In genomic region chr16:3822366-3823045, GRCh38 we compare ENCODE assay signal across 13 cellular contexts. TPM values are rescaled to one million over a fixed set of nuclear protein-coding genes. Genes with fewer than 3 reads are reported as not detected.
DNase-seq lines count a peak whose midpoint lies in the region; ATAC-seq, FAIRE-seq and TF ChIP-seq lines count a peak whose summit lies in the region.
"Had no signal": no experiment of that assay in that cellular context is flagged by ENCODE, and none has a peak within 500 bp of the region (broad histone marks: within the 10 kb centered on the region; RNA-seq: fewer than 3 reads in every experiment).

No MANE protein-coding gene starts in this region.

- no peak overlapping the region for H2BK12ac ChIP-seq in mesenchymal stem cell (ENCODE audit: low read length in 2 of 2)

- H2BK5ac ChIP-seq in mesenchymal stem cell (ENCODE audit: low read depth, low read length, poor library complexity, severe bottlenecking) = no peak overlapping the region

- H2AK5ac ChIP-seq in mesenchymal stem cell (ENCODE audit: low read length, severe bottlenecking) = no peak overlapping the region

- H3K36me3 ChIP-seq in BLaER1 (peaks cover 39% of the 10 kb centered on the region), HEK293 (ENCODE audit: control insufficient read depth in 2 of 2, insufficient read depth in 1 of 2, low read length in 2 of 2) (no peaks in the 10 kb centered on the region), K562 (ENCODE audit: control insufficient read depth, insufficient read depth, low read length) (no peaks in the 10 kb centered on the region), mesenchymal stem cell (ENCODE audit: control insufficient read depth in 1 of 2, insufficient read depth in 2 of 2, low read depth in 1 of 2, low read length in 2 of 2) (peaks cover 0 to 7% of the 10 kb centered on the region in 2 experiments), transverse colon (no peaks in the 10 kb centered on the region)
- no peaks in the 10 kb centered on the region for H3K36me3 ChIP-seq in effector memory CD4-positive, alpha-beta T cell (ENCODE audit: control insufficient read depth, insufficient read depth, low read length)

- H4K20me1 ChIP-seq in BLaER1 (peaks cover 100% of the 10 kb centered on the region), K562 (replicated peaks; ENCODE audit: control insufficient read depth, insufficient read depth, low read length) (peaks cover 54% of the 10 kb centered on the region)

- intact Hi-C loops in K562 (cut with micrococcal nuclease) = no loop called here
- intact Hi-C loops in transverse colon (cut with DNase I; ENCODE audit: low total_unique reads) = no loop called here
- intact Hi-C loops in activated CD4-positive, alpha-beta memory T cell treated with anti-CD3 and anti-CD28 coated beads for 36 hours (cut with micrococcal nuclease) = no loop called here

- H3K4me3 ChIP-seq in BLaER1 = no peak overlapping the region
- H3K4me3 ChIP-seq in HEK293 (ENCODE audit: low read depth, low read length) = no peak overlapping the region
- H3K4me3 ChIP-seq in K562 = no peak overlapping the region
- peak overlapping the region in 1 of 2 experiments; percentile 36 for H3K4me3 ChIP-seq in mesenchymal stem cell (ENCODE audit: insufficient read depth in 1 of 2, low read depth in 1 of 2, low read length in 2 of 2)
- H3K4me3 ChIP-seq in transverse colon = no peak overlapping the region
- H3K4me3 ChIP-seq in effector memory CD4-positive, alpha-beta T cell (ENCODE audit: insufficient read depth, low read depth, low read length, poor library complexity, severe bottlenecking) = no peak overlapping the region

- CTCF ChIA-PET in HEK293 (lab: Yijun Ruan, JAX) = interaction anchor here (0.5 to 1.2 kb wide), 3 partner anchors 144 to 726 kb away, joined by 3 to 5 read pairs (median 3); no protein-coding TSS in a partner anchor
- CTCF ChIA-PET in K562 (lab: Yijun Ruan, JAX; ENCODE audit: low intra/inter-chr PET ratio) = interaction anchor here (0.6 kb wide), 3 partner anchors 58 to 472 kb away, joined by 3 to 4 read pairs (median 3); partner anchors contain the start of gene CREBBP
- CTCF ChIA-PET in activated CD4-positive, alpha-beta memory T cell treated with anti-CD3 and anti-CD28 coated beads for 36 hours (lab: Charles Lee) = interaction anchor here (1.5 kb wide), 1 partner anchor 117 kb away, joined by 4 read pairs; no protein-coding TSS in a partner anchor

- no peak overlapping the region for H3K4ac ChIP-seq in mesenchymal stem cell (ENCODE audit: low read depth in 1 of 2, low read length in 2 of 2)

- no peak overlapping the region for H2BK15ac ChIP-seq in mesenchymal stem cell (ENCODE audit: low read depth, poor library complexity, severe bottlenecking)

- FAIRE-seq in K562 (lab: Jason Lieb, UNC) = peak; percentile 15
- FAIRE-seq: endometrium had no signal

- H4K8ac ChIP-seq in mesenchymal stem cell (ENCODE audit: low read length) = no peak overlapping the region

- TF ChIP-seq EP300 in K562 (IDR thresholded peaks at IDR 0.05; ENCODE audit: low read length) (no peak), transverse colon (IDR thresholded peaks at IDR 0.05; ENCODE audit: low read depth) (no peak)

- H3K4me2 ChIP-seq in BLaER1 (0 out of 2 replicates have a peak overlapping the region, but pooled peaks have one; percentile 4), K562 (ENCODE audit: insufficient read depth, low read length) (no peak overlapping the region), mesenchymal stem cell (ENCODE audit: low read length, poor library complexity, severe bottlenecking) (no peak overlapping the region)

- POLR2A ChIA-PET in HEK293 (lab: Yijun Ruan, JAX) (interaction anchor here (1.0 kb wide), 1 partner anchor 10 kb away, joined by 3 read pairs; no protein-coding TSS in a partner anchor), K562 (lab: Yijun Ruan, JAX) (interaction anchor here (1.2 kb wide), 2 partner anchors 9 to 11 kb away, joined by 3 read pairs; no protein-coding TSS in a partner anchor)
- POLR2A ChIA-PET in activated CD4-positive, alpha-beta memory T cell treated with anti-CD3 and anti-CD28 coated beads for 36 hours (lab: Charles Lee) = no interaction called here

- H3K79me1 ChIP-seq in mesenchymal stem cell (replicated peaks; ENCODE audit: low read length, poor library complexity, severe bottlenecking) = peaks cover 11% of the 10 kb centered on the region

- H2AFZ ChIP-seq in K562 (ENCODE audit: low read depth, low read length) (no peak overlapping the region), mesenchymal stem cell (ENCODE audit: low read depth, low read length) (no peak overlapping the region)

- peaks cover 3% of the 10 kb centered on the region for H3K36me3 Mint-ChIP-seq in activated CD4-positive, alpha-beta memory T cell treated with anti-CD3 and anti-CD28 coated beads for 36 hours

- H3K9me3 ChIP-seq in BLaER1 (no peaks in the 10 kb centered on the region), HEK293 (ENCODE audit: control insufficient read depth, insufficient read depth, low read depth, low read length) (no peaks in the 10 kb centered on the region), K562 (replicated peaks; ENCODE audit: control insufficient read depth, insufficient read depth, low read depth, low read length) (no peaks in the 10 kb centered on the region), mesenchymal stem cell (ENCODE audit: control insufficient read depth, low read length) (no peaks in the 10 kb centered on the region), transverse colon (no peaks in the 10 kb centered on the region)
- H3K9me3 ChIP-seq in effector memory CD4-positive, alpha-beta T cell (ENCODE audit: control insufficient read depth, low read length) = no peaks in the 10 kb centered on the region

- in situ Hi-C loops in K562 (cut with MboI) = no loop called here
- in situ Hi-C loops in transverse colon (cut with MboI; ENCODE audit: low pct_ligation_motif_present in 1 of 4, low pct_unique_long_range_greater_than_20kb in 1 of 4, low sequenced_read_pairs in 3 of 4) = no loop called here

- H3K4me1 ChIP-seq in BLaER1 (peaks cover 88% of the 10 kb centered on the region), HEK293 (ENCODE audit: control insufficient read depth, insufficient read depth, low read length) (peaks cover 40% of the 10 kb centered on the region), K562 (replicated peaks in 1 of 2; ENCODE audit: control insufficient read depth in 2 of 2, insufficient read depth in 2 of 2, low read length in 2 of 2) (peaks cover 22 to 23% of the 10 kb centered on the region in 2 experiments), mesenchymal stem cell (ENCODE audit: control insufficient read depth, insufficient read depth, low read depth, low read length) (peaks cover 39% of the 10 kb centered on the region), transverse colon (peaks cover 23 to 67% (median 47%) of the 10 kb centered on the region in 4 donors)
- peaks cover 53% of the 10 kb centered on the region for H3K4me1 ChIP-seq in effector memory CD4-positive, alpha-beta T cell (ENCODE audit: control insufficient read depth, insufficient read depth, low read length, poor library complexity, severe bottlenecking)

- H3K27ac ChIP-seq in BLaER1 (no peak overlapping the region), HEK293 (ENCODE audit: extremely low read depth, low read depth, low read length) (no peak overlapping the region), K562 (ENCODE audit: extremely low read depth, low read depth, low read length) (no peak overlapping the region), mesenchymal stem cell (ENCODE audit: low read length, poor library complexity, severe bottlenecking) (no peak overlapping the region), transverse colon (no peak overlapping the region)
- no peak overlapping the region for H3K27ac ChIP-seq in effector memory CD4-positive, alpha-beta T cell (ENCODE audit: insufficient read depth, low read length, poor library complexity, severe bottlenecking)

- H3K27ac Mint-ChIP-seq in activated CD4-positive, alpha-beta memory T cell treated with anti-CD3 and anti-CD28 coated beads for 36 hours = no peak overlapping the region
- H3K27ac Mint-ChIP-seq: activated T-helper 1 cell treated with anti-CD3 and anti-CD28 coated beads, Interleukin-12 subunit alpha, Interleukin-12 subunit beta, Interleukin-2, Interleukin-4 antibody, amounts not matched to agents 30 ng/mL and 10 ng/mL and 1 ng/mL, durations not matched to agents 14 hours and 24 hours and 36 hours had no signal

- peak overlapping the region in 1 of 2 experiments; percentile 42 for H3K23ac ChIP-seq in mesenchymal stem cell (ENCODE audit: low read length in 2 of 2)

- DNase-seq in K562 (ENCODE audit: extremely low read depth in 1 of 4, low spot score in 3 of 4) = no peak
- no peak for DNase-seq in mesenchymal stem cell
- no peak for DNase-seq in transverse colon
- no peak for DNase-seq in activated CD4-positive, alpha-beta memory T cell treated with anti-CD3 and anti-CD28 coated beads for 36 hours
- DNase-seq in effector memory CD4-positive, alpha-beta T cell = no peak
- DNase-seq: DMS53; stimulated activated CD8-positive, alpha-beta memory T cell treated with anti-CD3 and anti-CD28 coated beads, Interleukin-4, amount 100 ng/mL, for 48 hours had no signal

- H3K18ac ChIP-seq in mesenchymal stem cell (ENCODE audit: low read depth in 1 of 2, low read length in 2 of 2) = no peak overlapping the region

- no peaks in the 10 kb centered on the region for H3K9me3 Mint-ChIP-seq in activated CD4-positive, alpha-beta memory T cell treated with anti-CD3 and anti-CD28 coated beads for 36 hours
- H3K9me3 Mint-ChIP-seq: activated T-helper 1 cell treated with anti-CD3 and anti-CD28 coated beads, Interleukin-12 subunit alpha, Interleukin-12 subunit beta, Interleukin-2, Interleukin-4 antibody, amounts not matched to agents 30 ng/mL and 10 ng/mL and 1 ng/mL, durations not matched to agents 14 hours and 24 hours and 36 hours had no signal

- no peaks in the 10 kb centered on the region for H3K27me3 ChIP-seq in BLaER1
- H3K27me3 ChIP-seq in K562 (ENCODE audit: control insufficient read depth in 2 of 2, insufficient read depth in 2 of 2, low read length in 2 of 2) = no peaks in the 10 kb centered on the region
- no peaks in the 10 kb centered on the region for H3K27me3 ChIP-seq in mesenchymal stem cell (ENCODE audit: control insufficient read depth in 1 of 2, insufficient read depth in 1 of 2, low read length in 2 of 2)
- no peaks in the 10 kb centered on the region for H3K27me3 ChIP-seq in transverse colon
- H3K27me3 ChIP-seq in effector memory CD4-positive, alpha-beta T cell (replicated peaks; ENCODE audit: control insufficient read depth, insufficient read depth, low read length, poor library complexity, severe bottlenecking) = no peaks in the 10 kb centered on the region

- no peak overlapping the region for H3K4me3 Mint-ChIP-seq in activated CD4-positive, alpha-beta memory T cell treated with anti-CD3 and anti-CD28 coated beads for 36 hours

- TF ChIP-seq RAD21 in K562 (CRISPR knock-in tag; conservative IDR thresholded peaks at IDR 0.05 in 1 of 2, IDR thresholded peaks at IDR 0.05 in 1 of 2) = no peak

- no peak for TF ChIP-seq POLR2A in K562 (conservative IDR thresholded peaks at IDR 0.05)
- TF ChIP-seq POLR2A in transverse colon (IDR thresholded peaks at IDR 0.05) = no peak

- peaks cover 13% of the 10 kb centered on the region for H3K9me1 ChIP-seq in K562 (ENCODE audit: control insufficient read depth, insufficient read depth, low read length)

- ATAC-seq in K562 (0 out of 3 replicates have a peak, but pooled peaks have one; percentile 38), HG03442 (IDR thresholded peaks at IDR 0.05; ENCODE audit: unreplicated experiment) (no peak)
- ATAC-seq: left lobe of liver had no signal

- no TSS peak for BruUV-seq in K562 (replicated peaks; lab: Mats Ljungman, UMichigan)

- no peaks in the 10 kb centered on the region for H3K27me3 Mint-ChIP-seq in activated CD4-positive, alpha-beta memory T cell treated with anti-CD3 and anti-CD28 coated beads for 36 hours

- peaks cover 84% of the 10 kb centered on the region for H3K79me2 ChIP-seq in K562 (ENCODE audit: control insufficient read depth, insufficient read depth, low read length)

- no peak overlapping the region for H4K91ac ChIP-seq in mesenchymal stem cell (ENCODE audit: low read length)

- WGBS in K562 (ENCODE audit: insufficient coverage, low coverage, missing lambda C conversion rate) = 44% methylated on average over 11 of the region's 11 CpGs
- 85% methylated on average over 9 of the region's 11 CpGs for WGBS in mesenchymal stem cell
- 72 to 75% methylated on average over 11 of the region's 11 CpGs for WGBS in transverse colon (ENCODE audit: low coverage in 1 of 2), 2 donors

- no peak overlapping the region for H2BK120ac ChIP-seq in mesenchymal stem cell (ENCODE audit: low read depth, low read length)

- H3K4me1 Mint-ChIP-seq in activated CD4-positive, alpha-beta memory T cell treated with anti-CD3 and anti-CD28 coated beads for 36 hours (ENCODE audit: low read depth) = peaks cover 88% of the 10 kb centered on the region

- H3K9ac ChIP-seq in BLaER1 = no peak overlapping the region
- no peak overlapping the region for H3K9ac ChIP-seq in K562 (ENCODE audit: insufficient read depth in 1 of 2, low read depth in 2 of 2, low read length in 2 of 2)
- peak overlapping the region; percentile 72 for H3K9ac ChIP-seq in mesenchymal stem cell (ENCODE audit: low read length)

- no peak overlapping the region for H3K14ac ChIP-seq in mesenchymal stem cell (ENCODE audit: low read length in 2 of 2)

- TF ChIP-seq CTCF in HEK293 (tag by site-specific recombination; IDR thresholded peaks at IDR 0.05) (no peak), K562 (IDR thresholded peaks at IDR 0.05 in 2 of 3, conservative IDR thresholded peaks at IDR 0.05 in 1 of 3; ENCODE audit: insufficient read depth in 2 of 3, low read depth in 1 of 3, low read length in 3 of 3) (no peak), transverse colon (IDR thresholded peaks at IDR 0.05) (no peak)

RNA-seq across cellular contexts. Expression of gene CREBBP, which starts 58.0 kb away (rescaled TPM):
- 118 and 129 TPM in 2 replicates for total RNA-seq in K562 (2011; cell fraction: chromatin; rRNA removed; ENCODE audit: low replicate concordance)
- total RNA-seq in K562 (2011; cell fraction: nucleolus; rRNA removed) = 52.7 and 61.3 TPM in 2 replicates
- total RNA-seq in K562 (2011; cell fraction: nucleoplasm; rRNA removed) = 58.0 and 84.6 TPM in 2 replicates
- total RNA-seq in K562 (2014; rRNA removed) (9.4 and 9.7 TPM in 2 replicates), K562 (2014; rRNA removed; fragmentation: Illumina TruSeq; extraction: Trizol) (5.6 and 8.9 TPM in 2 replicates), K562 (2015; rRNA removed; fragmentation: Illumina TruSeq; extraction: Trizol) (5.4 and 6.3 TPM in 2 replicates), K562 (2021) (22.3 and 24.8 TPM in 2 replicates), transverse colon (100 to 1,000 TPM in 2 of 4 donors, 10 to 100 TPM in 2; 52.4 to 235 (median 98.7) TPM)
- polyA plus RNA-seq in K562 (2011; rRNA removed) (2.6 and 4.1 TPM in 2 replicates), K562 (2014; fragmentation: Illumina TruSeq; extraction: Trizol) (13.2 and 13.8 TPM in 2 replicates), K562 (2014; fragmentation: Nextera tagmentation; extraction: Ambion mirVana) (1 to 10 TPM in 1 of 2 experiments, under 1 TPM in 1; 0.70 to 2.5 TPM), K562 (2014; rRNA removed) (6.8 and 7.4 TPM in 2 replicates)
- 2.6 and 2.8 TPM in 2 replicates for polyA plus RNA-seq in K562 (2011; cell fraction: cytosol; rRNA removed)
- polyA plus RNA-seq in K562 (2011; cell fraction: nucleus; rRNA removed) = 12.7 and 15.9 TPM in 2 replicates
- polyA plus RNA-seq in K562 (2012) = 8.9 and 10.8 TPM in 2 replicates
- 9.9 and 15.2 TPM in 2 replicates for polyA minus RNA-seq in K562 (2011; rRNA and poly(A)+ RNA removed)
- 20.4 and 22.6 TPM in 2 replicates for polyA minus RNA-seq in K562 (2011; cell fraction: cytosol; rRNA and poly(A)+ RNA removed)
- polyA minus RNA-seq in K562 (2011; cell fraction: nucleus; rRNA and poly(A)+ RNA removed) = 16.2 and 23.5 TPM in 2 replicates
- 20.5 TPM for polyA plus RNA-seq in mesenchymal stem cell (2013, experiment 1 of 2)
- polyA plus RNA-seq in mesenchymal stem cell (2013, experiment 2 of 2) = 20.1 TPM
- 10 to 100 TPM; 26.6 to 29.5 TPM for total RNA-seq in activated CD4-positive, alpha-beta memory T cell treated with anti-CD3 and anti-CD28 coated beads for 36 hours
